ENCODE assay signal across 24 cellular contexts in the genomic region with DNA sequence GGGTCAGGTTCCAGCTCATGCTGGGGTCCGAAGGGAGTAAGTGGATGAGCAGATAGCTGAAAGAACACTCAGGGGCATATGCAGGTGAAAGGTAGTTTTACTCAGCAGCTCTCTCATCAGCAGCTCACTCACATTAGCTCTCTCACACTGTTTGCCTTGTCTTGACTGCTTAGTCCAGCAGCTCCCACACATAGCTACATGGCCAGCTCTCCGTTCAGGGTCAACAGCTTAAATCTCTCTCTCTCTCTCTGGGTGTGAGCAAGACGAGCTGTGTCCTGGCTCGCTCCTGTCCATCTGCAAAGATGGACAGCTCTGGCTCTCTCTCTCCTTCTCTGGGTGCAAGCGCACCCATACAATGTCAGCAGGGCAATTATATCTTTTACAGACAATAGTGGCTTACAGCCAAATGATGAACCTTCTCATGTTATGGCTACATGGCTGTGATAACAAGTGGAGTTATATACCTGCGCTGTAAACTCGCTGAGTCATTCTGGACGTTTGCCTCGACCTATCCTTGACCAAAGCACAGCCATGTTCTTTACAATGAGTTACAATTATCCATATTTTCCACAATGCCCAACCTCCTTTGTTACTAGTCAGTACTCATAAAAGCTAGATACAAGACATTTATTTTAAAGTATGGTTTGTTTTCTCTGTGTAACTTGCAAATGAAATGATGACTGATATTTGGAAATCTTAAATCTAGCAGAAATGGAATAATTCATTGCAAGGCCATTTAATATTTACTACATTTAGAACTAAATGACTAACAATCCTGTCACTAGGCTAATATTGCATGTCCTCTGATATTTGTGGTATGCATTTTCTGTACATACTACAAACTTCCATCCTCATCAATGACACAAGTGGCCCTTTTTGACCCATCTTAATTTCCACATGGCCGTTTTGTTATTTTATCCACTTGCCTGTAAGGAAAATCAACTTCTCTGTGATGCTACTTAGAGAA. TPM values are rescaled to one million over a fixed set of nuclear protein-coding genes. Genes with fewer than 3 reads are reported as not detected.
DNase-seq lines count a peak whose midpoint lies in the region; ATAC-seq and TF ChIP-seq lines count a peak whose summit lies in the region.
"Had no signal": no experiment of that assay in that cellular context is flagged by ENCODE, and none has a peak within 500 bp of the region (broad histone marks: within the 10 kb centered on the region; RNA-seq: fewer than 3 reads in every experiment).

No MANE protein-coding gene starts in this region.

- no peak overlapping the region for H3K27ac ChIP-seq in mammary epithelial cell (ENCODE audit: insufficient read depth, low read depth, low read length)
- no peak overlapping the region for H3K27ac ChIP-seq in aorta (ENCODE audit: low read depth in 1 of 2, low read length in 2 of 2)
- H3K27ac ChIP-seq in right atrium auricular region, result no peak overlapping the region
- H3K27ac ChIP-seq: esophagus muscularis mucosa, gastroesophageal sphincter, parathyroid adenoma had no signal

- DNase-seq in MCF 10A (ENCODE audit: unreplicated experiment) (peak; percentile 31), mammary epithelial cell (no peak), fibroblast of pulmonary artery (ENCODE audit: low read depth) (peak; percentile 33), type B pancreatic cell (ENCODE audit: extremely low spot score, unreplicated experiment) (no peak), aorta (no peak), right atrium auricular region (ENCODE audit: low spot score) (no peak)
- DNase-seq in activated T-helper 1 cell treated with anti-CD3 and anti-CD28 coated beads, Interleukin-12 subunit alpha, Interleukin-12 subunit beta, Interleukin-2, Interleukin-4 antibody, amounts not matched to agents 30 ng/mL and 10 ng/mL and 1 ng/mL, durations not matched to agents 14 hours and 24 hours and 36 hours (ENCODE audit: low spot score), result no peak
- DNase-seq: activated CD8-positive, alpha-beta memory T cell treated with anti-CD3 and anti-CD28 coated beads, Interleukin-2, amount 50 U/mL, for 4 hours; effector CD4-positive, alpha-beta T cell; islet precursor cell; NCI-H1436; NCI-H2107; NCI-H446 treated with DMSO at 0.1 percent for 48 hours; right cardiac atrium; stimulated activated CD4-positive, alpha-beta T cell treated with anti-CD3 and anti-CD28 coated beads, Interleukin-12 subunit alpha, Interleukin-12 subunit beta, amount 100 ng/mL, for 4 hours had no signal

- peaks cover 93% of the 10 kb centered on the region for H3K79me2 ChIP-seq in mammary epithelial cell (ENCODE audit: insufficient read depth, low read length)

- TF ChIP-seq POLR2A in GM18505 (IDR thresholded peaks at IDR 0.05; ENCODE audit: borderline replicate concordance, extremely low read depth, insufficient read depth, insufficient read length), result no peak

- no peak overlapping the region for H3K27ac Mint-ChIP-seq in MCF 10A (ENCODE audit: low read depth, unreplicated experiment)
- peak overlapping the region; percentile 4 for H3K27ac Mint-ChIP-seq in activated T-helper 1 cell treated with anti-CD3 and anti-CD28 coated beads, Interleukin-12 subunit alpha, Interleukin-12 subunit beta, Interleukin-2, Interleukin-4 antibody, amounts not matched to agents 30 ng/mL and 10 ng/mL and 1 ng/mL, durations not matched to agents 14 hours and 24 hours and 36 hours
- H3K27ac Mint-ChIP-seq in type B pancreatic cell, result peak overlapping the region; percentile 66
- H3K27ac Mint-ChIP-seq: activated T-helper 2 cell treated with anti-CD3 and anti-CD28 coated beads, Interferon-gamma antibody, Interleukin-2, Interleukin-4, amounts not matched to agents 10 μg/mL and 5 μg/mL and 100 μg/mL, durations not matched to agents 14 hours and 24 hours and 36 hours; natural killer cell treated with Interleukin-12 subunit alpha and Interleukin-12 subunit beta and Interleukin-15 and Interleukin-18, amount 100 ng/mL, for 72 hours had no signal

- in situ Hi-C loops in mammary epithelial cell (cut with MboI; ENCODE audit: low sequenced_read_pairs in 2 of 2), result no loop called here

- no peak for ATAC-seq in GM18505 (IDR thresholded peaks at IDR 0.05; ENCODE audit: unreplicated experiment)
- no peak for ATAC-seq in aorta (ENCODE audit: low FRiP score)
- ATAC-seq: gastroesophageal sphincter; HCT116; natural killer cell treated with Interleukin-12 subunit alpha and Interleukin-12 subunit beta and Interleukin-15 and Interleukin-18, amount 100 ng/mL, for 72 hours; Right ventricle myocardium inferior had no signal

- intact Hi-C loops in MCF 10A (cut with micrococcal nuclease), result no loop called here
- intact Hi-C loops in mammary epithelial cell (cut with micrococcal nuclease), result no loop called here
- intact Hi-C loops in activated T-helper 1 cell treated with anti-CD3 and anti-CD28 coated beads, Interleukin-12 subunit alpha, Interleukin-12 subunit beta, Interleukin-2, Interleukin-4 antibody, amounts not matched to agents 30 ng/mL and 10 ng/mL and 1 ng/mL, durations not matched to agents 14 hours and 24 hours and 36 hours (cut with micrococcal nuclease), result loop anchor here (1.0 kb wide), 1 partner anchor 10 kb away; a partner anchor contains a TSS
- intact Hi-C loops in aorta (cut with DNase I), result no loop called here

- H3K9ac ChIP-seq in mammary epithelial cell (ENCODE audit: insufficient read depth, low read length), result no peak overlapping the region
- H3K9ac ChIP-seq: parathyroid adenoma had no signal

- H3K4me3 ChIP-seq in mammary epithelial cell (replicated peaks in 1 of 3; ENCODE audit: insufficient read depth in 1 of 3, low read depth in 2 of 3, low read length in 3 of 3), result no peak overlapping the region
- no peak overlapping the region for H3K4me3 ChIP-seq in fibroblast of pulmonary artery (replicated peaks; ENCODE audit: low read depth, low read length)
- no peak overlapping the region for H3K4me3 ChIP-seq in aorta (ENCODE audit: low read length in 2 of 2)
- H3K4me3 ChIP-seq in right atrium auricular region, result no peak overlapping the region
- H3K4me3 ChIP-seq: esophagus muscularis mucosa, gastroesophageal sphincter had no signal

- 84% methylated on average over 10 of the region's 10 CpGs for WGBS in mammary epithelial cell (ENCODE audit: low coverage, missing lambda C conversion rate)
- WGBS in aorta, 2 donors, result 93 to 94% methylated on average over 10 of the region's 10 CpGs

- H3K4me1 Mint-ChIP-seq in MCF 10A (ENCODE audit: insufficient read depth, unreplicated experiment), result peaks cover 23% of the 10 kb centered on the region
- H3K4me1 Mint-ChIP-seq in activated T-helper 1 cell treated with anti-CD3 and anti-CD28 coated beads, Interleukin-12 subunit alpha, Interleukin-12 subunit beta, Interleukin-2, Interleukin-4 antibody, amounts not matched to agents 30 ng/mL and 10 ng/mL and 1 ng/mL, durations not matched to agents 14 hours and 24 hours and 36 hours (ENCODE audit: low read depth), result peaks cover 13% of the 10 kb centered on the region
- peaks cover 20% of the 10 kb centered on the region for H3K4me1 Mint-ChIP-seq in type B pancreatic cell (ENCODE audit: unreplicated experiment)

- H4K20me1 ChIP-seq in mammary epithelial cell (ENCODE audit: insufficient read depth, low read length), result no peaks in the 10 kb centered on the region

- no TSS peak for BruUV-seq in MCF 10A (replicated peaks; lab: Mats Ljungman, UMichigan)
- no TSS peak for BruUV-seq in mammary epithelial cell (replicated peaks; lab: Mats Ljungman, UMichigan)

- H3K4me3 Mint-ChIP-seq in MCF 10A (ENCODE audit: unreplicated experiment) (no peak overlapping the region), type B pancreatic cell (no peak overlapping the region)
- no peak overlapping the region for H3K4me3 Mint-ChIP-seq in activated T-helper 1 cell treated with anti-CD3 and anti-CD28 coated beads, Interleukin-12 subunit alpha, Interleukin-12 subunit beta, Interleukin-2, Interleukin-4 antibody, amounts not matched to agents 30 ng/mL and 10 ng/mL and 1 ng/mL, durations not matched to agents 14 hours and 24 hours and 36 hours
- H3K4me3 Mint-ChIP-seq: brain; natural killer cell treated with Interleukin-12 subunit alpha and Interleukin-12 subunit beta and Interleukin-15 and Interleukin-18, amount 100 ng/mL, for 72 hours had no signal

- H3K36me3 Mint-ChIP-seq in MCF 10A (ENCODE audit: insufficient read depth, unreplicated experiment) (peaks cover 14% of the 10 kb centered on the region), type B pancreatic cell (peaks cover 52% of the 10 kb centered on the region)
- H3K36me3 Mint-ChIP-seq in activated T-helper 1 cell treated with anti-CD3 and anti-CD28 coated beads, Interleukin-12 subunit alpha, Interleukin-12 subunit beta, Interleukin-2, Interleukin-4 antibody, amounts not matched to agents 30 ng/mL and 10 ng/mL and 1 ng/mL, durations not matched to agents 14 hours and 24 hours and 36 hours (ENCODE audit: low read depth), result peaks cover 10% of the 10 kb centered on the region

- H3K9me3 ChIP-seq in mammary epithelial cell (replicated peaks; ENCODE audit: insufficient read depth, low read length) (peaks cover 4% of the 10 kb centered on the region), aorta (ENCODE audit: control insufficient read depth, low read length) (peaks cover 2% of the 10 kb centered on the region), right atrium auricular region (peaks cover 4 to 22% of the 10 kb centered on the region in 2 donors)

- H3K27me3 Mint-ChIP-seq in MCF 10A (ENCODE audit: insufficient read depth, unreplicated experiment), result no peaks in the 10 kb centered on the region
- H3K27me3 Mint-ChIP-seq in activated T-helper 1 cell treated with anti-CD3 and anti-CD28 coated beads, Interleukin-12 subunit alpha, Interleukin-12 subunit beta, Interleukin-2, Interleukin-4 antibody, amounts not matched to agents 30 ng/mL and 10 ng/mL and 1 ng/mL, durations not matched to agents 14 hours and 24 hours and 36 hours (ENCODE audit: insufficient read depth), result no peaks in the 10 kb centered on the region
- H3K27me3 Mint-ChIP-seq in type B pancreatic cell, result no peaks in the 10 kb centered on the region
- H3K27me3 Mint-ChIP-seq: brain; natural killer cell treated with Interleukin-12 subunit alpha and Interleukin-12 subunit beta and Interleukin-15 and Interleukin-18, amount 100 ng/mL, for 72 hours had no signal

- H3K36me3 ChIP-seq in mammary epithelial cell (ENCODE audit: insufficient read depth, low read length) (no peaks in the 10 kb centered on the region), aorta (ENCODE audit: control insufficient read depth in 1 of 2, insufficient read depth in 2 of 2, low read length in 1 of 2) (no peaks in the 10 kb centered on the region), right atrium auricular region (no peaks in the 10 kb centered on the region)
- H3K36me3 ChIP-seq: esophagus muscularis mucosa, gastroesophageal sphincter had no signal

- H3K9me3 Mint-ChIP-seq in MCF 10A (ENCODE audit: unreplicated experiment) (peaks cover 7% of the 10 kb centered on the region), type B pancreatic cell (peaks cover 19% of the 10 kb centered on the region)
- H3K9me3 Mint-ChIP-seq in activated T-helper 1 cell treated with anti-CD3 and anti-CD28 coated beads, Interleukin-12 subunit alpha, Interleukin-12 subunit beta, Interleukin-2, Interleukin-4 antibody, amounts not matched to agents 30 ng/mL and 10 ng/mL and 1 ng/mL, durations not matched to agents 14 hours and 24 hours and 36 hours, result peaks cover 24% of the 10 kb centered on the region

- no peak for TF ChIP-seq CTCF in MCF 10A (IDR thresholded peaks at IDR 0.05; ENCODE audit: unreplicated experiment)
- no peak for TF ChIP-seq CTCF in mammary epithelial cell (conservative IDR thresholded peaks at IDR 0.05 in 1 of 2, IDR thresholded peaks at IDR 0.05 in 1 of 2; ENCODE audit: extremely low read depth in 1 of 2, insufficient read depth in 1 of 2, low read depth in 1 of 2, low read length in 2 of 2)
- no peak for TF ChIP-seq CTCF in fibroblast of pulmonary artery (IDR thresholded peaks at IDR 0.05; ENCODE audit: low read length, missing control alignments)
- TF ChIP-seq CTCF in type B pancreatic cell (conservative IDR thresholded peaks at IDR 0.05), result no peak
- no peak for TF ChIP-seq CTCF in right atrium auricular region (IDR thresholded peaks at IDR 0.05)

- dilution Hi-C loops in mammary epithelial cell (cut with HindIII; ENCODE audit: low sequenced_read_pairs), result no loop called here

- POLR2A ChIA-PET in MCF 10A (lab: Yijun Ruan, JAX), result interaction anchor here (0.5 to 2.8 kb wide), 4 partner anchors 9 to 1357 kb away, joined by 3 to 15 read pairs (median 4); a partner anchor contains a TSS

- no peak overlapping the region for H2AFZ ChIP-seq in mammary epithelial cell (ENCODE audit: low read depth, low read length)
- H2AFZ ChIP-seq: parathyroid adenoma had no signal

- H3K27me3 ChIP-seq in mammary epithelial cell (ENCODE audit: insufficient read depth, low read length) (no peaks in the 10 kb centered on the region), aorta (ENCODE audit: control insufficient read depth in 1 of 2, insufficient read depth in 2 of 2, low read length in 1 of 2) (no peaks in the 10 kb centered on the region), right atrium auricular region (no peaks in the 10 kb centered on the region)
- H3K27me3 ChIP-seq: esophagus muscularis mucosa, gastroesophageal sphincter had no signal

- H3K4me2 ChIP-seq in mammary epithelial cell (ENCODE audit: insufficient read depth, low read depth, low read length), result no peak overlapping the region

- CTCF ChIA-PET in MCF 10A (lab: Yijun Ruan, JAX) (interaction anchor here (0.6 to 0.9 kb wide), 2 partner anchors 14 to 240 kb away, joined by 3 read pairs; no protein-coding TSS in a partner anchor), mammary epithelial cell (lab: Charles Lee; ENCODE audit: low non-redundant PET) (no interaction called here)

- H3K4me1 ChIP-seq in mammary epithelial cell (ENCODE audit: insufficient read depth, low read length) (peaks cover 27% of the 10 kb centered on the region), aorta (ENCODE audit: control insufficient read depth in 1 of 2, insufficient read depth in 2 of 2, low read length in 2 of 2) (no peaks in the 10 kb centered on the region), right atrium auricular region (no peaks in the 10 kb centered on the region)
- H3K4me1 ChIP-seq: esophagus muscularis mucosa, parathyroid adenoma had no signal

RNA-seq across cellular contexts. Expression of a gene that starts 9.3 kb away (rescaled TPM):
- total RNA-seq in MCF 10A (2022), result 58.7 and 63.9 TPM in 2 replicates
- 10 to 100 TPM; 68.5 to 94.7 TPM for total RNA-seq in mammary epithelial cell
- 113 TPM for polyA plus RNA-seq in mammary epithelial cell
- polyA minus RNA-seq in mammary epithelial cell, result 95.7 TPM
- 35.0 and 36.0 TPM in 2 replicates for total RNA-seq in activated T-helper 1 cell treated with anti-CD3 and anti-CD28 coated beads, Interleukin-12 subunit alpha, Interleukin-12 subunit beta, Interleukin-2, Interleukin-4 antibody, amounts not matched to agents 30 ng/mL and 10 ng/mL and 1 ng/mL, durations not matched to agents 14 hours and 24 hours and 36 hours
- 67.9 and 82.0 TPM in 2 replicates for total RNA-seq in type B pancreatic cell (ENCODE audit: low replicate concordance)
- 10 to 100 TPM; 32.8 to 38.5 TPM for total RNA-seq in aorta
- polyA plus RNA-seq in aorta, result 10 to 100 TPM; 20.4 to 29.4 TPM
- 10 to 100 TPM; 10.5 to 14.3 TPM for total RNA-seq in right atrium auricular region

Comparison
In these comparisons a context has a peak if more than half of its experiments do, and no peak if none do; other contexts are left out.
1. DNase-seq: peak in MCF 10A (single experiment) and fibroblast of pulmonary artery (single experiment); none in mammary epithelial cell (single experiment), activated T-helper 1 cell treated with anti-CD3 and anti-CD28 coated beads, Interleukin-12 subunit alpha, Interleukin-12 subunit beta, Interleukin-2, Interleukin-4 antibody, amounts not matched to agents 30 ng/mL and 10 ng/mL and 1 ng/mL, durations not matched to agents 14 hours and 24 hours and 36 hours (single experiment), type B pancreatic cell (single experiment), aorta (0 of 2) and right atrium auricular region (single experiment).